In genomic region chr9:128078504-128079434, GRCh38 we compare ENCODE assay signal across 1 cellular context.
A peak's percentile ranks its signal among the peaks of the same experiment; 100 is the strongest.
TF ChIP-seq lines count a peak whose summit lies in the region.

No MANE protein-coding gene starts in this region.

TF ChIP-seq in K562, 482 proteins besides CTCF, POLR2A, EP300 and RAD21 (continued from another document):
- TF ChIP-seq, protein P1, sequence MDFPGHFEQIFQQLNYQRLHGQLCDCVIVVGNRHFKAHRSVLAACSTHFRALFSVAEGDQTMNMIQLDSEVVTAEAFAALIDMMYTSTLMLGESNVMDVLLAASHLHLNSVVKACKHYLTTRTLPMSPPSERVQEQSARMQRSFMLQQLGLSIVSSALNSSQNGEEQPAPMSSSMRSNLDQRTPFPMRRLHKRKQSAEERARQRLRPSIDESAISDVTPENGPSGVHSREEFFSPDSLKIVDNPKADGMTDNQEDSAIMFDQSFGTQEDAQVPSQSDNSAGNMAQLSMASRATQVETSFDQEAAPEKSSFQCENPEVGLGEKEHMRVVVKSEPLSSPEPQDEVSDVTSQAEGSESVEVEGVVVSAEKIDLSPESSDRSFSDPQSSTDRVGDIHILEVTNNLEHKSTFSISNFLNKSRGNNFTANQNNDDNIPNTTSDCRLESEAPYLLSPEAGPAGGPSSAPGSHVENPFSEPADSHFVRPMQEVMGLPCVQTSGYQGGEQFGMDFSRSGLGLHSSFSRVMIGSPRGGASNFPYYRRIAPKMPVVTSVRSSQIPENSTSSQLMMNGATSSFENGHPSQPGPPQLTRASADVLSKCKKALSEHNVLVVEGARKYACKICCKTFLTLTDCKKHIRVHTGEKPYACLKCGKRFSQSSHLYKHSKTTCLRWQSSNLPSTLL (IDR thresholded peaks at IDR 0.05): no peak
- TF ChIP-seq CTBP1 (IDR thresholded peaks at IDR 0.05; ENCODE audit: borderline replicate concordance) (peak; percentile 95), STAT5A (IDR thresholded peaks at IDR 0.05; ENCODE audit: borderline replicate concordance, low read length) (peak; percentile 95), SMAD2 (IDR thresholded peaks at IDR 0.05; ENCODE audit: low read depth, low read length) (no peak), ZNF830 (CRISPR knock-in tag; IDR thresholded peaks at IDR 0.05) (no peak), ZNF699 (CRISPR knock-in tag; IDR thresholded peaks at IDR 0.05; ENCODE audit: insufficient replicate concordance) (no peak), MXD1 (CRISPR knock-in tag; IDR thresholded peaks at IDR 0.05; ENCODE audit: borderline replicate concordance, poor library complexity, severe bottlenecking) (no peak), RBM22 (IDR thresholded peaks at IDR 0.05; ENCODE audit: low read depth, low read length, poor library complexity, severe bottlenecking) (no peak), NCOA2 (IDR thresholded peaks at IDR 0.05; ENCODE audit: partially characterized antibody in 2 of 2) (no peak), ZNF12 (CRISPR knock-in tag; IDR thresholded peaks at IDR 0.05) (no peak), SRSF9 (IDR thresholded peaks at IDR 0.05; ENCODE audit: borderline replicate concordance, low read depth, low read length) (no peak), CXXC5 (CRISPR knock-in tag; IDR thresholded peaks at IDR 0.05) (peak; percentile 56; the same call in 1 of the 2 replicates), ATF7 (IDR thresholded peaks at IDR 0.05) (peak; percentile 64), SPI1 (IDR thresholded peaks at IDR 0.05; ENCODE audit: borderline replicate concordance, low read depth, low read length) (peak; percentile 87), PTRF (tag; IDR thresholded peaks at IDR 0.05) (no peak), ATF3 (IDR thresholded peaks at IDR 0.05) (peak; percentile 95), ATF3 (CRISPR knock-in tag; conservative IDR thresholded peaks at IDR 0.05) (peak; percentile 47; the same call in 1 of the 2 replicates), SIRT6 (IDR thresholded peaks at IDR 0.05; ENCODE audit: low read depth, low read length) (no peak), ID3 (CRISPR knock-in tag; IDR thresholded peaks at IDR 0.05) (no peak), ID3 (tag; IDR thresholded peaks at IDR 0.05) (peak; percentile 50; the same call in 1 of the 2 replicates), XRCC5 (IDR thresholded peaks at IDR 0.05; ENCODE audit: low read depth, low read length) (peak; percentile 33; the same call in 1 of the 2 replicates), MYNN (IDR thresholded peaks at IDR 0.05) (peak; percentile 31; the same call in 1 of the 2 replicates), MYNN (CRISPR knock-in tag; IDR thresholded peaks at IDR 0.05) (no peak), CHD1 (IDR thresholded peaks at IDR 0.05; ENCODE audit: low read length) (no peak), MTA1 (IDR thresholded peaks at IDR 0.05; ENCODE audit: borderline replicate concordance) (peak; percentile 60; the same call in 1 of the 2 replicates), CREB5 (CRISPR knock-in tag; IDR thresholded peaks at IDR 0.05) (no peak)
- TF ChIP-seq, protein P2, sequence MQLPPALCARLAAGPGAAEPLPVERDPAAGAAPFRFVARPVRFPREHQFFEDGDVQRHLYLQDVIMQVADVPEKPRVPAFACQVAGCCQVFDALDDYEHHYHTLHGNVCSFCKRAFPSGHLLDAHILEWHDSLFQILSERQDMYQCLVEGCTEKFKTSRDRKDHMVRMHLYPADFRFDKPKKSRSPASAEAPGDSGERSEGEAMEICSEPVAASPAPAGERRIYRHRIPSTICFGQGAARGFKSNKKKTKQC (CRISPR knock-in tag; IDR thresholded peaks at IDR 0.05): no peak
TF ChIP-seq in K562: peak in this region for 109.
